ENCODE assay signal across 18 cellular contexts in genomic region chrX:125681507-125681906, GRCh38.
DNase-seq lines count a peak whose midpoint lies in the region; ATAC-seq, FAIRE-seq and TF ChIP-seq lines count a peak whose summit lies in the region.
"Had no signal": no experiment of that assay in that cellular context is flagged by ENCODE, and none has a peak within 500 bp of the region (broad histone marks: within the 10 kb centered on the region; RNA-seq: fewer than 3 reads in every experiment).

No MANE protein-coding gene starts in this region.

- RAD21 ChIA-PET in GM12878 (lab: Charles Lee; ENCODE audit: unreplicated experiment), result no interaction called here

- H3K9ac ChIP-seq in GM12878 (ENCODE audit: control insufficient read depth, insufficient read depth, low read length), result no peak overlapping the region

- no peak for TF ChIP-seq CTCF in GM12878 (IDR thresholded peaks at IDR 0.05 in 2 of 3, conservative IDR thresholded peaks at IDR 0.05 in 1 of 3; ENCODE audit: control insufficient read depth in 2 of 3, extremely low read depth in 1 of 3, insufficient read depth in 1 of 3, low read depth in 3 of 3, low read length in 3 of 3)
- no peak for TF ChIP-seq CTCF in CD4-positive, alpha-beta T cell (IDR thresholded peaks at IDR 0.05)

- no peak for TF ChIP-seq EP300 in GM12878 (IDR thresholded peaks at IDR 0.05; ENCODE audit: borderline replicate concordance in 1 of 2, control insufficient read depth in 1 of 2, low read depth in 2 of 2, low read length in 2 of 2)

- no peak overlapping the region for H3K4me2 ChIP-seq in GM12878 (ENCODE audit: control insufficient read depth, insufficient read depth)

- H3K27ac ChIP-seq in GM12878 (ENCODE audit: control insufficient read depth, insufficient read depth), result no peak overlapping the region
- no peak overlapping the region for H3K27ac ChIP-seq in CD4-positive, alpha-beta T cell (ENCODE audit: low read depth, low read length)
- H3K27ac ChIP-seq: cardiac muscle cell, right atrium auricular region, suprapubic skin had no signal

- no peak overlapping the region for H3K27ac Mint-ChIP-seq in CD4-positive, alpha-beta T cell
- no peak overlapping the region for H3K27ac Mint-ChIP-seq in activated T-helper 1 cell treated with anti-CD3 and anti-CD28 coated beads, Interleukin-12 subunit alpha, Interleukin-12 subunit beta, Interleukin-2, Interleukin-4 antibody, amounts not matched to agents 30 ng/mL and 10 ng/mL and 1 ng/mL, durations not matched to agents 14 hours and 24 hours and 36 hours
- H3K27ac Mint-ChIP-seq: activated T-cell treated with anti-CD3 and anti-CD28 coated beads, Interleukin-2, amount 50 U/mL, for 24 hours had no signal

- H3K27me3 Mint-ChIP-seq in CD4-positive, alpha-beta T cell, result no peaks in the 10 kb centered on the region
- H3K27me3 Mint-ChIP-seq in activated T-helper 1 cell treated with anti-CD3 and anti-CD28 coated beads, Interleukin-12 subunit alpha, Interleukin-12 subunit beta, Interleukin-2, Interleukin-4 antibody, amounts not matched to agents 30 ng/mL and 10 ng/mL and 1 ng/mL, durations not matched to agents 14 hours and 24 hours and 36 hours (ENCODE audit: insufficient read depth), result no peaks in the 10 kb centered on the region
- H3K27me3 Mint-ChIP-seq: activated T-cell treated with anti-CD3 and anti-CD28 coated beads, Interleukin-2, amount 50 U/mL, for 24 hours had no signal

- no peaks in the 10 kb centered on the region for H3K9me3 Mint-ChIP-seq in CD4-positive, alpha-beta T cell
- no peaks in the 10 kb centered on the region for H3K9me3 Mint-ChIP-seq in activated T-helper 1 cell treated with anti-CD3 and anti-CD28 coated beads, Interleukin-12 subunit alpha, Interleukin-12 subunit beta, Interleukin-2, Interleukin-4 antibody, amounts not matched to agents 30 ng/mL and 10 ng/mL and 1 ng/mL, durations not matched to agents 14 hours and 24 hours and 36 hours
- H3K9me3 Mint-ChIP-seq: activated T-cell treated with anti-CD3 and anti-CD28 coated beads, Interleukin-2, amount 50 U/mL, for 24 hours had no signal

- H4K20me1 ChIP-seq in GM12878 (ENCODE audit: control insufficient read depth, insufficient read depth), result no peaks in the 10 kb centered on the region

- H3K9me3 ChIP-seq in GM12878 (replicated peaks; ENCODE audit: control insufficient read depth, insufficient read depth, low read length), result no peaks in the 10 kb centered on the region
- no peaks in the 10 kb centered on the region for H3K9me3 ChIP-seq in CD4-positive, alpha-beta T cell (ENCODE audit: control insufficient read depth, low read length)
- H3K9me3 ChIP-seq: right atrium auricular region, suprapubic skin had no signal

- no peaks in the 10 kb centered on the region for H3K79me2 ChIP-seq in GM12878 (ENCODE audit: control insufficient read depth, insufficient read depth, low read length)

- POLR2A ChIA-PET in GM12878 (lab: Charles Lee), result no interaction called here
- POLR2A ChIA-PET in CD4-positive, alpha-beta T cell (lab: Charles Lee), result no interaction called here

- H3K27me3 ChIP-seq in GM12878 (replicated peaks in 1 of 2; ENCODE audit: control insufficient read depth in 2 of 2, insufficient read depth in 2 of 2, low read length in 1 of 2), result no peaks in the 10 kb centered on the region
- H3K27me3 ChIP-seq in CD4-positive, alpha-beta T cell (ENCODE audit: control insufficient read depth, insufficient read depth, low read length), result no peaks in the 10 kb centered on the region
- H3K27me3 ChIP-seq: cardiac muscle cell, right atrium auricular region, suprapubic skin had no signal

- no peak for TF ChIP-seq RAD21 in GM12878 (IDR thresholded peaks at IDR 0.05; ENCODE audit: insufficient read depth, low read depth, low read length)

- intact Hi-C loops in GM12878 (cut with micrococcal nuclease; ENCODE audit: unreplicated experiment), result no loop called here
- intact Hi-C loops in CD4-positive, alpha-beta T cell (cut with DNase I, micrococcal nuclease), result no loop called here
- intact Hi-C loops in activated T-helper 1 cell treated with anti-CD3 and anti-CD28 coated beads, Interleukin-12 subunit alpha, Interleukin-12 subunit beta, Interleukin-2, Interleukin-4 antibody, amounts not matched to agents 30 ng/mL and 10 ng/mL and 1 ng/mL, durations not matched to agents 14 hours and 24 hours and 36 hours (cut with micrococcal nuclease), result no loop called here

- BruUV-seq in GM12878 (replicated peaks; lab: Mats Ljungman, UMichigan), result no TSS peak

- H3K4me3 ChIP-seq in GM12878, result no peak overlapping the region
- H3K4me3 ChIP-seq: cardiac muscle cell, right atrium auricular region, suprapubic skin had no signal

- ATAC-seq in GM19043 (IDR thresholded peaks at IDR 0.05; ENCODE audit: low read depth, unreplicated experiment) (peak; percentile 86), HG02678 (IDR thresholded peaks at IDR 0.05; ENCODE audit: unreplicated experiment) (peak; percentile 77), HG03565 (IDR thresholded peaks at IDR 0.05; ENCODE audit: unreplicated experiment) (peak; percentile 65), GM12878 (peak; percentile 48)
- no peak for ATAC-seq in CD4-positive, alpha-beta T cell (ENCODE audit: poor library complexity)

- H3K4me3 Mint-ChIP-seq in CD4-positive, alpha-beta T cell, result no peak overlapping the region
- no peak overlapping the region for H3K4me3 Mint-ChIP-seq in activated T-helper 1 cell treated with anti-CD3 and anti-CD28 coated beads, Interleukin-12 subunit alpha, Interleukin-12 subunit beta, Interleukin-2, Interleukin-4 antibody, amounts not matched to agents 30 ng/mL and 10 ng/mL and 1 ng/mL, durations not matched to agents 14 hours and 24 hours and 36 hours
- H3K4me3 Mint-ChIP-seq: activated T-cell treated with anti-CD3 and anti-CD28 coated beads, Interleukin-2, amount 50 U/mL, for 24 hours had no signal

- CTCF ChIA-PET in GM12878 (lab: Yijun Ruan, JAX), result no interaction called here
- CTCF ChIA-PET in CD4-positive, alpha-beta T cell (lab: Charles Lee), result no interaction called here

- no peak overlapping the region for H2AFZ ChIP-seq in GM12878 (ENCODE audit: control insufficient read depth, low read depth, low read length)

- FAIRE-seq in GM12878 (lab: Jason Lieb, UNC), result no peak
- FAIRE-seq: GM18507 had no signal

- in situ Hi-C loops in GM12878 (cut with MboI), result no loop called here

- DNase-seq in GM12878 (ENCODE audit: low read depth, low spot score) (no peak), HT-29 (ENCODE audit: low spot score) (no peak), GM19238 (ENCODE audit: insufficient read length, low spot score) (no peak)
- no peak for DNase-seq in CD4-positive, alpha-beta T cell
- no peak for DNase-seq in activated T-helper 1 cell treated with anti-CD3 and anti-CD28 coated beads, Interleukin-12 subunit alpha, Interleukin-12 subunit beta, Interleukin-2, Interleukin-4 antibody, amounts not matched to agents 30 ng/mL and 10 ng/mL and 1 ng/mL, durations not matched to agents 14 hours and 24 hours and 36 hours (ENCODE audit: low spot score)
- DNase-seq: activated CD4-positive, alpha-beta T cell treated with anti-CD3 and anti-CD28 coated beads, Interleukin-2, amount 50 U/mL, for 48 hours; activated T-cell treated with anti-CD3 and anti-CD28 coated beads, Interleukin-2, amount 50 U/mL, for 24 hours; effector CD8-positive, alpha-beta T cell; kidney glomerular epithelial cell; NCI-H1417 treated with DMSO at 0.1 percent for 48 hours; NCI-H226 had no signal

- SMC1A ChIA-PET in GM12878 (lab: Charles Lee; ENCODE audit: uncharacterized antibody, unreplicated experiment), result no interaction called here

- no peaks in the 10 kb centered on the region for H3K36me3 Mint-ChIP-seq in CD4-positive, alpha-beta T cell (ENCODE audit: low read depth)
- no peaks in the 10 kb centered on the region for H3K36me3 Mint-ChIP-seq in activated T-helper 1 cell treated with anti-CD3 and anti-CD28 coated beads, Interleukin-12 subunit alpha, Interleukin-12 subunit beta, Interleukin-2, Interleukin-4 antibody, amounts not matched to agents 30 ng/mL and 10 ng/mL and 1 ng/mL, durations not matched to agents 14 hours and 24 hours and 36 hours (ENCODE audit: low read depth)

- no peak for TF ChIP-seq POLR2A in GM12878 (IDR thresholded peaks at IDR 0.05; ENCODE audit: low read depth, low read length)

- no peaks in the 10 kb centered on the region for H3K4me1 Mint-ChIP-seq in CD4-positive, alpha-beta T cell (ENCODE audit: low read depth)
- H3K4me1 Mint-ChIP-seq in activated T-helper 1 cell treated with anti-CD3 and anti-CD28 coated beads, Interleukin-12 subunit alpha, Interleukin-12 subunit beta, Interleukin-2, Interleukin-4 antibody, amounts not matched to agents 30 ng/mL and 10 ng/mL and 1 ng/mL, durations not matched to agents 14 hours and 24 hours and 36 hours (ENCODE audit: low read depth), result no peaks in the 10 kb centered on the region

- no peaks in the 10 kb centered on the region for H3K36me3 ChIP-seq in GM12878 (ENCODE audit: control insufficient read depth in 2 of 2, insufficient read depth in 2 of 2, low read length in 1 of 2)
- H3K36me3 ChIP-seq: cardiac muscle cell, right atrium auricular region, suprapubic skin had no signal

- no peaks in the 10 kb centered on the region for H3K4me1 ChIP-seq in GM12878 (ENCODE audit: control insufficient read depth, insufficient read depth, low read length)
- H3K4me1 ChIP-seq: right atrium auricular region, suprapubic skin had no signal

TF ChIP-seq in GM12878, 131 proteins besides CTCF, POLR2A, EP300 and RAD21:
- peak; percentile 86 for TF ChIP-seq SPI1 (IDR thresholded peaks at IDR 0.05; ENCODE audit: borderline replicate concordance, insufficient read depth, low read depth, low read length)
- no peak for TF ChIP-seq STAT3 (IDR thresholded peaks at IDR 0.05; ENCODE audit: low read depth, low read length)
TF ChIP-seq in GM12878: peak in this region for 1.
